Comparison of ENCODE assay signal across 1 cellular context in the genomic region with DNA sequence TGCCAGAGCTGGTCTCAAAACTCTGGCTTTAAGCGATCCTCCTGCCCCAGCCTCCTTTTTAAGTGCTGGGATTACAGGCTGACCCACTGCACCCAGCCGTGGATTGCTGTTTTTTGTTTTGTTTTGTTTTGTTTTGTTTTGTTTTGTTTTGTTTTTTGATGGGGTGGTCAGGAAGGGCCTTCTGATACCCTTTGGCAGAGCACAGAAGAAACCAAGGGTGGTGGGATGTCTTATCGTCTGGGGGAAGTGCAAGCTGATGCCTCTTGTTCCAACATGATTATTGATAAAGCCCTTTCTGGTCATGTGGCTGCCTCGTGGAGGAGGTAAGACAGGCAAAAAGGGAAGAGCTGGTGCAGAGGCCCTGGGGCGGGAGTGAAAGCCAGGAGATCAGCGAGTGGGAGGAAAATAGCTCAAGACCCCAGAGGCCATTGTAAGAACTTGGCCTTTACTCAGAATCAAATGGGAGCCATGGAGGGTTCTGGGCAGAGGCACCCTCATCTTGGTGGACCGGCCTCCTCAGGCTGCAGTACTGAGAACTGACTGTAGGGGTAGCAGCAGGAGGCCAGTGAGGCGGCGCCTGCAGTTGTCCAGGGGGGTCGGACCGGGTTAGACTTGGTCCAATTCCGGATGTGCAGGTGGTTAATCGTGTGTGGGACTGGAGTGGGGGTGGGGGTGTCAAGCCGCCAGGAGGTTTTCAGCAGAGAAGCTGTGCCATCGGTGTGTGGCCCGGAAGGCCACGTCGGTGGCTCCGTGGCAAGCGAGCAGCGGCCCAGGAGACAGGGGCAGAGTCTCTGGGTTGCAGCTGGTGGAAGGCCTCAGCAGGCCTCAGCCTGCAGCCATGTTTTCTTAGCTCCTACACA.
TF ChIP-seq lines count a peak whose summit lies in the region.

No MANE protein-coding gene starts in this region.

TF ChIP-seq in K562, 482 proteins besides CTCF, POLR2A, EP300 and RAD21 (continued from another document and continues in another):
- TF ChIP-seq, protein P1, sequence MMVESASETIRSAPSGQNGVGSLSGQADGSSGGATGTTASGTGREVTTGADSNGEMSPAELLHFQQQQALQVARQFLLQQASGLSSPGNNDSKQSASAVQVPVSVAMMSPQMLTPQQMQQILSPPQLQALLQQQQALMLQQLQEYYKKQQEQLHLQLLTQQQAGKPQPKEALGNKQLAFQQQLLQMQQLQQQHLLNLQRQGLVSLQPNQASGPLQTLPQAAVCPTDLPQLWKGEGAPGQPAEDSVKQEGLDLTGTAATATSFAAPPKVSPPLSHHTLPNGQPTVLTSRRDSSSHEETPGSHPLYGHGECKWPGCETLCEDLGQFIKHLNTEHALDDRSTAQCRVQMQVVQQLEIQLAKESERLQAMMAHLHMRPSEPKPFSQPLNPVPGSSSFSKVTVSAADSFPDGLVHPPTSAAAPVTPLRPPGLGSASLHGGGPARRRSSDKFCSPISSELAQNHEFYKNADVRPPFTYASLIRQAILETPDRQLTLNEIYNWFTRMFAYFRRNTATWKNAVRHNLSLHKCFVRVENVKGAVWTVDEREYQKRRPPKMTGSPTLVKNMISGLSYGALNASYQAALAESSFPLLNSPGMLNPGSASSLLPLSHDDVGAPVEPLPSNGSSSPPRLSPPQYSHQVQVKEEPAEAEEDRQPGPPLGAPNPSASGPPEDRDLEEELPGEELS (CRISPR knock-in tag; IDR thresholded peaks at IDR 0.05; ENCODE audit: borderline replicate concordance), result 0 out of 2 replicates have a peak, but pooled peaks have one; percentile 15
- TF ChIP-seq GTF2A2 (tag; IDR thresholded peaks at IDR 0.05) (0 out of 2 replicates have a peak, but pooled peaks have one; percentile 31), ZNF354B (CRISPR knock-in tag; IDR thresholded peaks at IDR 0.05) (no peak), SIN3B (IDR thresholded peaks at IDR 0.05; ENCODE audit: low read depth) (no peak), NONO (IDR thresholded peaks at IDR 0.05; ENCODE audit: low read depth in 2 of 2, low read length in 1 of 2) (peak in 1 of 2 experiments; percentile 36; a peak in 1 of 4 replicates), PTRF (tag; IDR thresholded peaks at IDR 0.05) (no peak), ZNF134 (CRISPR knock-in tag; conservative IDR thresholded peaks at IDR 0.05) (no peak), ZNF133 (CRISPR knock-in tag; IDR thresholded peaks at IDR 0.05) (no peak), FOXJ3 (CRISPR knock-in tag; IDR thresholded peaks at IDR 0.05) (no peak), BCOR (IDR thresholded peaks at IDR 0.05) (peak; percentile 99), POLR2AphosphoS2 (IDR thresholded peaks at IDR 0.05; ENCODE audit: low read length) (no peak), HSF4 (CRISPR knock-in tag; IDR thresholded peaks at IDR 0.05; ENCODE audit: borderline replicate concordance) (0 out of 2 replicates have a peak, but pooled peaks have one; percentile 3), BDP1 (IDR thresholded peaks at IDR 0.05; ENCODE audit: insufficient read depth, insufficient read length) (no peak)
- TF ChIP-seq, protein P2, sequence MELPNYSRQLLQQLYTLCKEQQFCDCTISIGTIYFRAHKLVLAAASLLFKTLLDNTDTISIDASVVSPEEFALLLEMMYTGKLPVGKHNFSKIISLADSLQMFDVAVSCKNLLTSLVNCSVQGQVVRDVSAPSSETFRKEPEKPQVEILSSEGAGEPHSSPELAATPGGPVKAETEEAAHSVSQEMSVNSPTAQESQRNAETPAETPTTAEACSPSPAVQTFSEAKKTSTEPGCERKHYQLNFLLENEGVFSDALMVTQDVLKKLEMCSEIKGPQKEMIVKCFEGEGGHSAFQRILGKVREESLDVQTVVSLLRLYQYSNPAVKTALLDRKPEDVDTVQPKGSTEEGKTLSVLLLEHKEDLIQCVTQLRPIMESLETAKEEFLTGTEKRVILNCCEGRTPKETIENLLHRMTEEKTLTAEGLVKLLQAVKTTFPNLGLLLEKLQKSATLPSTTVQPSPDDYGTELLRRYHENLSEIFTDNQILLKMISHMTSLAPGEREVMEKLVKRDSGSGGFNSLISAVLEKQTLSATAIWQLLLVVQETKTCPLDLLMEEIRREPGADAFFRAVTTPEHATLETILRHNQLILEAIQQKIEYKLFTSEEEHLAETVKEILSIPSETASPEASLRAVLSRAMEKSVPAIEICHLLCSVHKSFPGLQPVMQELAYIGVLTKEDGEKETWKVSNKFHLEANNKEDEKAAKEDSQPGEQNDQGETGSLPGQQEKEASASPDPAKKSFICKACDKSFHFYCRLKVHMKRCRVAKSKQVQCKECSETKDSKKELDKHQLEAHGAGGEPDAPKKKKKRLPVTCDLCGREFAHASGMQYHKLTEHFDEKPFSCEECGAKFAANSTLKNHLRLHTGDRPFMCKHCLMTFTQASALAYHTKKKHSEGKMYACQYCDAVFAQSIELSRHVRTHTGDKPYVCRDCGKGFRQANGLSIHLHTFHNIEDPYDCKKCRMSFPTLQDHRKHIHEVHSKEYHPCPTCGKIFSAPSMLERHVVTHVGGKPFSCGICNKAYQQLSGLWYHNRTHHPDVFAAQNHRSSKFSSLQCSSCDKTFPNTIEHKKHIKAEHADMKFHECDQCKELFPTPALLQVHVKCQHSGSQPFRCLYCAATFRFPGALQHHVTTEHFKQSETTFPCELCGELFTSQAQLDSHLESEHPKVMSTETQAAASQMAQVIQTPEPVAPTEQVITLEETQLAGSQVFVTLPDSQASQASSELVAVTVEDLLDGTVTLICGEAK (IDR thresholded peaks at IDR 0.05), result 0 out of 2 replicates have a peak, but pooled peaks have one; percentile 46
- TF ChIP-seq, protein P2 (CRISPR knock-in tag; IDR thresholded peaks at IDR 0.05), result no peak
- TF ChIP-seq, protein P3, sequence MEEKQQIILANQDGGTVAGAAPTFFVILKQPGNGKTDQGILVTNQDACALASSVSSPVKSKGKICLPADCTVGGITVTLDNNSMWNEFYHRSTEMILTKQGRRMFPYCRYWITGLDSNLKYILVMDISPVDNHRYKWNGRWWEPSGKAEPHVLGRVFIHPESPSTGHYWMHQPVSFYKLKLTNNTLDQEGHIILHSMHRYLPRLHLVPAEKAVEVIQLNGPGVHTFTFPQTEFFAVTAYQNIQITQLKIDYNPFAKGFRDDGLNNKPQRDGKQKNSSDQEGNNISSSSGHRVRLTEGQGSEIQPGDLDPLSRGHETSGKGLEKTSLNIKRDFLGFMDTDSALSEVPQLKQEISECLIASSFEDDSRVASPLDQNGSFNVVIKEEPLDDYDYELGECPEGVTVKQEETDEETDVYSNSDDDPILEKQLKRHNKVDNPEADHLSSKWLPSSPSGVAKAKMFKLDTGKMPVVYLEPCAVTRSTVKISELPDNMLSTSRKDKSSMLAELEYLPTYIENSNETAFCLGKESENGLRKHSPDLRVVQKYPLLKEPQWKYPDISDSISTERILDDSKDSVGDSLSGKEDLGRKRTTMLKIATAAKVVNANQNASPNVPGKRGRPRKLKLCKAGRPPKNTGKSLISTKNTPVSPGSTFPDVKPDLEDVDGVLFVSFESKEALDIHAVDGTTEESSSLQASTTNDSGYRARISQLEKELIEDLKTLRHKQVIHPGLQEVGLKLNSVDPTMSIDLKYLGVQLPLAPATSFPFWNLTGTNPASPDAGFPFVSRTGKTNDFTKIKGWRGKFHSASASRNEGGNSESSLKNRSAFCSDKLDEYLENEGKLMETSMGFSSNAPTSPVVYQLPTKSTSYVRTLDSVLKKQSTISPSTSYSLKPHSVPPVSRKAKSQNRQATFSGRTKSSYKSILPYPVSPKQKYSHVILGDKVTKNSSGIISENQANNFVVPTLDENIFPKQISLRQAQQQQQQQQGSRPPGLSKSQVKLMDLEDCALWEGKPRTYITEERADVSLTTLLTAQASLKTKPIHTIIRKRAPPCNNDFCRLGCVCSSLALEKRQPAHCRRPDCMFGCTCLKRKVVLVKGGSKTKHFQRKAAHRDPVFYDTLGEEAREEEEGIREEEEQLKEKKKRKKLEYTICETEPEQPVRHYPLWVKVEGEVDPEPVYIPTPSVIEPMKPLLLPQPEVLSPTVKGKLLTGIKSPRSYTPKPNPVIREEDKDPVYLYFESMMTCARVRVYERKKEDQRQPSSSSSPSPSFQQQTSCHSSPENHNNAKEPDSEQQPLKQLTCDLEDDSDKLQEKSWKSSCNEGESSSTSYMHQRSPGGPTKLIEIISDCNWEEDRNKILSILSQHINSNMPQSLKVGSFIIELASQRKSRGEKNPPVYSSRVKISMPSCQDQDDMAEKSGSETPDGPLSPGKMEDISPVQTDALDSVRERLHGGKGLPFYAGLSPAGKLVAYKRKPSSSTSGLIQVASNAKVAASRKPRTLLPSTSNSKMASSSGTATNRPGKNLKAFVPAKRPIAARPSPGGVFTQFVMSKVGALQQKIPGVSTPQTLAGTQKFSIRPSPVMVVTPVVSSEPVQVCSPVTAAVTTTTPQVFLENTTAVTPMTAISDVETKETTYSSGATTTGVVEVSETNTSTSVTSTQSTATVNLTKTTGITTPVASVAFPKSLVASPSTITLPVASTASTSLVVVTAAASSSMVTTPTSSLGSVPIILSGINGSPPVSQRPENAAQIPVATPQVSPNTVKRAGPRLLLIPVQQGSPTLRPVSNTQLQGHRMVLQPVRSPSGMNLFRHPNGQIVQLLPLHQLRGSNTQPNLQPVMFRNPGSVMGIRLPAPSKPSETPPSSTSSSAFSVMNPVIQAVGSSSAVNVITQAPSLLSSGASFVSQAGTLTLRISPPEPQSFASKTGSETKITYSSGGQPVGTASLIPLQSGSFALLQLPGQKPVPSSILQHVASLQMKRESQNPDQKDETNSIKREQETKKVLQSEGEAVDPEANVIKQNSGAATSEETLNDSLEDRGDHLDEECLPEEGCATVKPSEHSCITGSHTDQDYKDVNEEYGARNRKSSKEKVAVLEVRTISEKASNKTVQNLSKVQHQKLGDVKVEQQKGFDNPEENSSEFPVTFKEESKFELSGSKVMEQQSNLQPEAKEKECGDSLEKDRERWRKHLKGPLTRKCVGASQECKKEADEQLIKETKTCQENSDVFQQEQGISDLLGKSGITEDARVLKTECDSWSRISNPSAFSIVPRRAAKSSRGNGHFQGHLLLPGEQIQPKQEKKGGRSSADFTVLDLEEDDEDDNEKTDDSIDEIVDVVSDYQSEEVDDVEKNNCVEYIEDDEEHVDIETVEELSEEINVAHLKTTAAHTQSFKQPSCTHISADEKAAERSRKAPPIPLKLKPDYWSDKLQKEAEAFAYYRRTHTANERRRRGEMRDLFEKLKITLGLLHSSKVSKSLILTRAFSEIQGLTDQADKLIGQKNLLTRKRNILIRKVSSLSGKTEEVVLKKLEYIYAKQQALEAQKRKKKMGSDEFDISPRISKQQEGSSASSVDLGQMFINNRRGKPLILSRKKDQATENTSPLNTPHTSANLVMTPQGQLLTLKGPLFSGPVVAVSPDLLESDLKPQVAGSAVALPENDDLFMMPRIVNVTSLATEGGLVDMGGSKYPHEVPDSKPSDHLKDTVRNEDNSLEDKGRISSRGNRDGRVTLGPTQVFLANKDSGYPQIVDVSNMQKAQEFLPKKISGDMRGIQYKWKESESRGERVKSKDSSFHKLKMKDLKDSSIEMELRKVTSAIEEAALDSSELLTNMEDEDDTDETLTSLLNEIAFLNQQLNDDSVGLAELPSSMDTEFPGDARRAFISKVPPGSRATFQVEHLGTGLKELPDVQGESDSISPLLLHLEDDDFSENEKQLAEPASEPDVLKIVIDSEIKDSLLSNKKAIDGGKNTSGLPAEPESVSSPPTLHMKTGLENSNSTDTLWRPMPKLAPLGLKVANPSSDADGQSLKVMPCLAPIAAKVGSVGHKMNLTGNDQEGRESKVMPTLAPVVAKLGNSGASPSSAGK (IDR thresholded peaks at IDR 0.05), result peak; percentile 73
- TF ChIP-seq, protein P4, sequence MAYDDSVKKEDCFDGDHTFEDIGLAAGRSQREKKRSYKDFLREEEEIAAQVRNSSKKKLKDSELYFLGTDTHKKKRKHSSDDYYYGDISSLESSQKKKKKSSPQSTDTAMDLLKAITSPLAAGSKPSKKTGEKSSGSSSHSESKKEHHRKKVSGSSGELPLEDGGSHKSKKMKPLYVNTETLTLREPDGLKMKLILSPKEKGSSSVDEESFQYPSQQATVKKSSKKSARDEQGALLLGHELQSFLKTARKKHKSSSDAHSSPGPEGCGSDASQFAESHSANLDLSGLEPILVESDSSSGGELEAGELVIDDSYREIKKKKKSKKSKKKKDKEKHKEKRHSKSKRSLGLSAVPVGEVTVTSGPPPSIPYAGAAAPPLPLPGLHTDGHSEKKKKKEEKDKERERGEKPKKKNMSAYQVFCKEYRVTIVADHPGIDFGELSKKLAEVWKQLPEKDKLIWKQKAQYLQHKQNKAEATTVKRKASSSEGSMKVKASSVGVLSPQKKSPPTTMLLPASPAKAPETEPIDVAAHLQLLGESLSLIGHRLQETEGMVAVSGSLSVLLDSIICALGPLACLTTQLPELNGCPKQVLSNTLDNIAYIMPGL (CRISPR knock-in tag; IDR thresholded peaks at IDR 0.05), result peak; percentile 63; the same call in 1 of the 2 replicates
- TF ChIP-seq, protein P5, sequence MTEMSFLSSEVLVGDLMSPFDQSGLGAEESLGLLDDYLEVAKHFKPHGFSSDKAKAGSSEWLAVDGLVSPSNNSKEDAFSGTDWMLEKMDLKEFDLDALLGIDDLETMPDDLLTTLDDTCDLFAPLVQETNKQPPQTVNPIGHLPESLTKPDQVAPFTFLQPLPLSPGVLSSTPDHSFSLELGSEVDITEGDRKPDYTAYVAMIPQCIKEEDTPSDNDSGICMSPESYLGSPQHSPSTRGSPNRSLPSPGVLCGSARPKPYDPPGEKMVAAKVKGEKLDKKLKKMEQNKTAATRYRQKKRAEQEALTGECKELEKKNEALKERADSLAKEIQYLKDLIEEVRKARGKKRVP (CRISPR knock-in tag; IDR thresholded peaks at IDR 0.05), result 0 out of 2 replicates have a peak, but pooled peaks have one; percentile 43
